ENCODE assay signal across 10 cellular contexts in the genomic region with DNA sequence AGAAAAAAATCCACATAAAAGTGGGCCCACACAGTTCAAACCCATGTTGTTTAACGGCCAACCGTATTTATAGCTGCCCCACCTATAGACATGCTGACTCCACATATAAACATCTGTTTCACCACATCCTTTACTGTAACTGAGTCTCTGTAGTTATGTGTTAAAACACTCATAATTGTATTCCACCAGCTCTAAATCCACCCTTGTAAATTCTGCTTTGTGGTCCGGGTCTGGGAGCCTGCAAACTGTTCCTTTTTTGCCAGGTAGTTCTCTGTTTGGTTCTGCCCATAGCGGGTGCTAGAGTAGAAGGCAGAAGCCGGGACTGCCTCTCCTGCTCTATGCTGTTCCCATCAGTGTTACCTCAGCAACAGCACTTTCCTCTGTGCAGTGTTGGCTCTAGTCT. TPM values are rescaled to one million over a fixed set of nuclear protein-coding genes. Genes with fewer than 3 reads are reported as not detected.
DNase-seq lines count a peak whose midpoint lies in the region; ATAC-seq and TF ChIP-seq lines count a peak whose summit lies in the region.
"Had no signal": no experiment of that assay in that cellular context is flagged by ENCODE, and none has a peak within 500 bp of the region (broad histone marks: within the 10 kb centered on the region; RNA-seq: fewer than 3 reads in every experiment).

No MANE protein-coding gene starts in this region.

- H3K9me3 Mint-ChIP-seq in activated naive CD8-positive, alpha-beta T cell treated with anti-CD3 and anti-CD28 coated beads, Interleukin-2, amount 10 ng/mL, durations not matched to agents 7 days and 5 days: peaks cover 6% of the 10 kb centered on the region
- H3K9me3 Mint-ChIP-seq in HFFc6: no peaks in the 10 kb centered on the region
- H3K9me3 Mint-ChIP-seq: activated B cell treated with CpG ODN at 0.5 μM for 24 hours had no signal

- peaks cover 3% of the 10 kb centered on the region for H3K27me3 Mint-ChIP-seq in activated naive CD8-positive, alpha-beta T cell treated with anti-CD3 and anti-CD28 coated beads, Interleukin-2, amount 10 ng/mL, durations not matched to agents 7 days and 5 days
- H3K27me3 Mint-ChIP-seq in HFFc6 (ENCODE audit: insufficient read depth): no peaks in the 10 kb centered on the region

- DNase-seq in GM12865 (ENCODE audit: low read depth) (peak; percentile 55), HFFc6 (no peak), MV-4-11 (lab: John Stamatoyannopoulos, UW) (no peak), retina (no peak)
- DNase-seq in activated naive CD8-positive, alpha-beta T cell treated with anti-CD3 and anti-CD28 coated beads, Interleukin-2, amount 10 ng/mL, durations not matched to agents 7 days and 5 days: peak; percentile 42
- DNase-seq: activated B cell treated with CpG ODN at 0.5 μM for 24 hours, pancreas had no signal

- H3K4me3 ChIP-seq in GM12865 (ENCODE audit: low read depth, low read length): no peak overlapping the region
- H3K4me3 ChIP-seq: pancreas had no signal

- POLR2A ChIA-PET in activated naive CD8-positive, alpha-beta T cell treated with anti-CD3 and anti-CD28 coated beads, Interleukin-2, amount 10 ng/mL, durations not matched to agents 7 days and 5 days (lab: Charles Lee): interaction anchor here (0.6 to 1.7 kb wide), 4 partner anchors 9 to 275 kb away, joined by 3 to 15 read pairs (median 3); a partner anchor contains a TSS

- H3K4me3 Mint-ChIP-seq in activated naive CD8-positive, alpha-beta T cell treated with anti-CD3 and anti-CD28 coated beads, Interleukin-2, amount 10 ng/mL, durations not matched to agents 7 days and 5 days: peak overlapping the region; percentile 70
- H3K4me3 Mint-ChIP-seq in HFFc6: no peak overlapping the region
- H3K4me3 Mint-ChIP-seq: activated B cell treated with CpG ODN at 0.5 μM for 24 hours had no signal

- ATAC-seq in GM21381 (IDR thresholded peaks at IDR 0.05; ENCODE audit: unreplicated experiment): peak; percentile 68
- peak; percentile 83 for ATAC-seq in HG03354 (IDR thresholded peaks at IDR 0.05; ENCODE audit: poor library complexity, severe bottlenecking, unreplicated experiment)
- ATAC-seq in activated naive CD8-positive, alpha-beta T cell treated with anti-CD3 and anti-CD28 coated beads, Interleukin-2, amount 10 ng/mL, durations not matched to agents 7 days and 5 days (ENCODE audit: low read depth): peak; percentile 98
- no peak for ATAC-seq in HG03457 (IDR thresholded peaks at IDR 0.05; ENCODE audit: unreplicated experiment)
- ATAC-seq: pancreas had no signal

- H3K4me1 Mint-ChIP-seq in activated naive CD8-positive, alpha-beta T cell treated with anti-CD3 and anti-CD28 coated beads, Interleukin-2, amount 10 ng/mL, durations not matched to agents 7 days and 5 days: peaks cover 17% of the 10 kb centered on the region
- peaks cover 14% of the 10 kb centered on the region for H3K4me1 Mint-ChIP-seq in HFFc6 (ENCODE audit: low read depth)

- H3K36me3 Mint-ChIP-seq in activated naive CD8-positive, alpha-beta T cell treated with anti-CD3 and anti-CD28 coated beads, Interleukin-2, amount 10 ng/mL, durations not matched to agents 7 days and 5 days: peaks cover 13% of the 10 kb centered on the region
- H3K36me3 Mint-ChIP-seq in HFFc6 (ENCODE audit: low read depth): peaks cover 17% of the 10 kb centered on the region; the same call in 1 of the 2 replicates

- TF ChIP-seq CTCF in GM12865 (IDR thresholded peaks at IDR 0.05; ENCODE audit: insufficient read depth, low read depth, low read length, missing control alignments): no peak
- TF ChIP-seq CTCF in HFFc6 (IDR thresholded peaks at IDR 0.05): no peak

- H3K27ac Mint-ChIP-seq in activated naive CD8-positive, alpha-beta T cell treated with anti-CD3 and anti-CD28 coated beads, Interleukin-2, amount 10 ng/mL, durations not matched to agents 7 days and 5 days: peak overlapping the region; percentile 84
- no peak overlapping the region; the same call in 1 of the 2 replicates for H3K27ac Mint-ChIP-seq in HFFc6
- H3K27ac Mint-ChIP-seq: activated B cell treated with CpG ODN at 0.5 μM for 24 hours had no signal

RNA-seq across cellular contexts. Expression of a gene that starts 20.2 kb away (rescaled TPM):
- total RNA-seq in activated naive CD8-positive, alpha-beta T cell treated with anti-CD3 and anti-CD28 coated beads, Interleukin-2, amount 10 ng/mL, durations not matched to agents 7 days and 5 days: 10 to 100 TPM; 26.4 to 29.7 TPM
- total RNA-seq in HFFc6 (2021; fragmentation: NEBNext Ultra II Directional; extraction: Animal tissue kit (Norgen Biotek cat#: 25700)): 10 to 100 TPM; 35.1 to 54.1 (median 42.6) TPM

Comparison
In these comparisons a context has a peak if more than half of its experiments do, and no peak if none do; other contexts are left out.
1. DNase-seq: peak in GM12865 (single experiment) and activated naive CD8-positive, alpha-beta T cell treated with anti-CD3 and anti-CD28 coated beads, Interleukin-2, amount 10 ng/mL, durations not matched to agents 7 days and 5 days (single experiment); none in HFFc6 (single experiment), MV-4-11 (single experiment) and retina (single experiment).